12 cellular contexts compared by ENCODE assay signal in the genomic region with DNA sequence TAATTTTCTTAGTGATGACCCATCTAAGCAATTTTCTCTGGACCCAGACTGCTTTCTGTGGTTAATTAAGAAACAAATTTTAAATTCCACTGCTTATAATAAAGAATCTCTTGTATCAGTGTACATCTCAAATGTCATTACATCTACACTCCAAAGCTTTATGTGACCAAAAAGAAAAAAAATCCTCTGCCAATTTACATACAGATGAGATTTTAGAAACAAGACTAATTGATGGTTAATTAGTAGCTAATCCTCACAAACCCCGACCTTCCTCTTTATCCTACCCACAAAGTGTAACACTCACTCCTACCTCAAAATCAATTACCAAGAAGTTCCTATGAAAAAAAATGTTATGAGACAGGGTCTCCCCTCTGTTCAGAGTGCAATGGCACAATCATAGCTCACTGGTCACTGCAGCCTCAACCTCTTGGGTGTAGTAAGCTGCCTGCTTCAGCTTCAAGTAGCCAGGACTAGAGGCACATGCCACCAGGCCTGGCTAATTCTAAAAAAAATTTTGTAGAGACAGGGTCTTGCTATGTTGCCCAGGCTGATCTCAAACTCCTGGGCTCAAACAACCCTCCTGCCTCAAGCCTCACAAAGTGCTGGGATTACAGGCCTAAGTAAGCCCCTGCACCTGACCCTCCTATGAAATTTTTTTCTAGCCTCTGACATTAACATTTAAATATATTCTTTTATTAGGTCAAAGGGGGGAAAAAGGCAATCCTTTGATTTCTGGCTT. TPM values are rescaled to one million over a fixed set of nuclear protein-coding genes. Genes with fewer than 3 reads are reported as not detected.
A peak's percentile ranks its signal among the peaks of the same experiment; 100 is the strongest.
DNase-seq lines count a peak whose midpoint lies in the region; ATAC-seq and TF ChIP-seq lines count a peak whose summit lies in the region.
"Had no signal": no experiment of that assay in that cellular context is flagged by ENCODE, and none has a peak within 500 bp of the region (broad histone marks: within the 10 kb centered on the region; RNA-seq: fewer than 3 reads in every experiment).

No MANE protein-coding gene starts in this region.

- no peak overlapping the region for H3K4me3 Mint-ChIP-seq in progenitor cell of endocrine pancreas (ENCODE audit: low read depth)

- H2AFZ ChIP-seq in SK-N-SH (ENCODE audit: low read depth), result no peak overlapping the region

- H3K27me3 ChIP-seq in SK-N-SH (ENCODE audit: insufficient read depth) (no peaks in the 10 kb centered on the region), left ventricle myocardium inferior (ENCODE audit: low read depth) (no peaks in the 10 kb centered on the region), sigmoid colon (no peaks in the 10 kb centered on the region)
- no peaks in the 10 kb centered on the region for H3K27me3 ChIP-seq in effector memory CD4-positive, alpha-beta T cell (replicated peaks; ENCODE audit: control insufficient read depth, insufficient read depth, low read length, poor library complexity, severe bottlenecking)
- H3K27me3 ChIP-seq: colonic mucosa had no signal

- H3K27me3 Mint-ChIP-seq in progenitor cell of endocrine pancreas, result no peaks in the 10 kb centered on the region

- POLR2A ChIA-PET in SK-N-SH (lab: Yijun Ruan, JAX), result no interaction called here

- no peak overlapping the region for H3K4me3 ChIP-seq in SK-N-SH (ENCODE audit: low read depth in 2 of 2, low read length in 1 of 2)
- no peak overlapping the region for H3K4me3 ChIP-seq in NB4 (ENCODE audit: low read depth, low read length)
- no peak overlapping the region for H3K4me3 ChIP-seq in left ventricle myocardium inferior
- no peak overlapping the region for H3K4me3 ChIP-seq in effector memory CD4-positive, alpha-beta T cell (ENCODE audit: insufficient read depth, low read depth, low read length, poor library complexity, severe bottlenecking)
- no peak overlapping the region for H3K4me3 ChIP-seq in sigmoid colon
- H3K4me3 ChIP-seq: colonic mucosa had no signal

- peak overlapping the region in 1 of 2 experiments; percentile 81; a peak in 2 of 4 replicates for H3K27ac ChIP-seq in SK-N-SH (ENCODE audit: low read depth in 2 of 2, low read length in 1 of 2)
- peak overlapping the region; percentile 70 for H3K27ac ChIP-seq in left ventricle myocardium inferior (replicated peaks)
- no peak overlapping the region for H3K27ac ChIP-seq in effector memory CD4-positive, alpha-beta T cell (ENCODE audit: insufficient read depth, low read length, poor library complexity, severe bottlenecking)
- H3K27ac ChIP-seq in sigmoid colon, result peak overlapping the region in 2 of 4 donors; percentile 34 to 62
- H3K27ac ChIP-seq: colonic mucosa had no signal

- peak overlapping the region; percentile 0 for H3K27ac Mint-ChIP-seq in progenitor cell of endocrine pancreas

- 43% methylated on average over 1 of the region's 1 CpG for WGBS in SK-N-SH (ENCODE audit: low lambda C conversion rate)
- 5 to 47% methylated on average over 1 of the region's 1 CpG for WGBS in sigmoid colon, 2 donors

- ATAC-seq in SK-N-SH treated with all-trans-retinoic acid at 6 μM for 48 hours, result peak; percentile 41

- peaks cover 26% of the 10 kb centered on the region for H3K36me3 Mint-ChIP-seq in progenitor cell of endocrine pancreas (ENCODE audit: insufficient read depth)

- H3F3A ChIP-seq in SK-N-SH (replicated peaks; ENCODE audit: insufficient read depth), result peaks cover 48% of the 10 kb centered on the region

- TF ChIP-seq POLR2A in NB4 (IDR thresholded peaks at IDR 0.05; ENCODE audit: extremely low read depth, insufficient read length), result no peak
- no peak for TF ChIP-seq POLR2A in sigmoid colon (IDR thresholded peaks at IDR 0.05)

- peaks cover 60 to 82% of the 10 kb centered on the region in 2 experiments for H3K36me3 ChIP-seq in SK-N-SH (replicated peaks in 1 of 2; ENCODE audit: control insufficient read depth in 1 of 2, insufficient read depth in 2 of 2, low read length in 1 of 2)
- H3K36me3 ChIP-seq in left ventricle myocardium inferior, result peaks cover 39% of the 10 kb centered on the region
- peaks cover 32% of the 10 kb centered on the region for H3K36me3 ChIP-seq in effector memory CD4-positive, alpha-beta T cell (ENCODE audit: control insufficient read depth, insufficient read depth, low read length)
- H3K36me3 ChIP-seq in sigmoid colon, result peaks cover 0 to 66% (median 14%) of the 10 kb centered on the region in 4 donors
- H3K36me3 ChIP-seq: colonic mucosa had no signal

- H3K4me2 ChIP-seq in SK-N-SH, result no peak overlapping the region

- H3K4me1 Mint-ChIP-seq in progenitor cell of endocrine pancreas (ENCODE audit: low read depth), result peaks cover 7% of the 10 kb centered on the region

- TF ChIP-seq EP300 in SK-N-SH (IDR thresholded peaks at IDR 0.05; ENCODE audit: borderline replicate concordance in 1 of 2, low read depth in 1 of 2, low read length in 1 of 2) (no peak), sigmoid colon (IDR thresholded peaks at IDR 0.05) (no peak)

- peaks cover 3 to 38% of the 10 kb centered on the region in 2 experiments; a peak in 3 of 4 replicates for H3K4me1 ChIP-seq in SK-N-SH (ENCODE audit: control insufficient read depth in 1 of 2, insufficient read depth in 2 of 2, low read depth in 1 of 2, low read length in 1 of 2)
- peaks cover 95% of the 10 kb centered on the region for H3K4me1 ChIP-seq in left ventricle myocardium inferior
- H3K4me1 ChIP-seq in effector memory CD4-positive, alpha-beta T cell (ENCODE audit: control insufficient read depth, insufficient read depth, low read length, poor library complexity, severe bottlenecking), result peaks cover 31% of the 10 kb centered on the region
- H3K4me1 ChIP-seq in sigmoid colon, result peaks cover 0 to 88% (median 46%) of the 10 kb centered on the region in 4 donors
- H3K4me1 ChIP-seq: colonic mucosa had no signal

- H3K9me2 ChIP-seq in SK-N-SH, result no peaks in the 10 kb centered on the region

- H4K20me1 ChIP-seq in SK-N-SH (ENCODE audit: insufficient read depth), result peaks cover 77% of the 10 kb centered on the region

- no peak for TF ChIP-seq RAD21 in SK-N-SH (IDR thresholded peaks at IDR 0.05; ENCODE audit: low read length)

- DNase-seq in SK-N-SH, result no peak
- DNase-seq in NB4 (ENCODE audit: low read depth), result peak; percentile 2
- DNase-seq in left ventricle myocardium inferior, result no peak
- no peak for DNase-seq in progenitor cell of endocrine pancreas (ENCODE audit: low spot score, unreplicated experiment)
- no peak for DNase-seq in effector memory CD4-positive, alpha-beta T cell
- no peak for DNase-seq in SW 1271 (lab: John Stamatoyannopoulos, UW)
- no peak for DNase-seq in sigmoid colon
- DNase-seq: 8988T; activated naive CD4-positive, alpha-beta T cell; NCI-H2029 treated with DMSO at 0.1 percent for 48 hours had no signal

- H3K9me3 ChIP-seq in SK-N-SH (no peaks in the 10 kb centered on the region), left ventricle myocardium inferior (replicated peaks) (no peaks in the 10 kb centered on the region), sigmoid colon (no peaks in the 10 kb centered on the region)
- no peaks in the 10 kb centered on the region for H3K9me3 ChIP-seq in effector memory CD4-positive, alpha-beta T cell (ENCODE audit: control insufficient read depth, low read length)
- H3K9me3 ChIP-seq: colonic mucosa had no signal

- peaks cover 100% of the 10 kb centered on the region for H3K79me2 ChIP-seq in SK-N-SH (ENCODE audit: insufficient read depth)

- TF ChIP-seq CTCF in SK-N-SH (IDR thresholded peaks at IDR 0.05) (no peak), NB4 (IDR thresholded peaks at IDR 0.05; ENCODE audit: low read depth, low read length) (no peak), left ventricle myocardium inferior (IDR thresholded peaks at IDR 0.05; ENCODE audit: borderline replicate concordance) (no peak), progenitor cell of endocrine pancreas (IDR thresholded peaks at IDR 0.05; ENCODE audit: unreplicated experiment) (no peak), sigmoid colon (IDR thresholded peaks at IDR 0.05) (no peak)

- H3K9ac ChIP-seq in SK-N-SH, result no peak overlapping the region

- intact Hi-C loops in left ventricle myocardium inferior (cut with micrococcal nuclease), result no loop called here
- intact Hi-C loops in sigmoid colon (cut with DNase I), result loop anchor here (5.0 kb wide), 1 partner anchor 34 kb away; no protein-coding TSS in a partner anchor

- H3K9me3 Mint-ChIP-seq in progenitor cell of endocrine pancreas (ENCODE audit: low read depth), result no peaks in the 10 kb centered on the region

- CTCF ChIA-PET in SK-N-SH (lab: Yijun Ruan, JAX), result no interaction called here

TF ChIP-seq in SK-N-SH, 30 proteins besides CTCF, POLR2A, EP300 and RAD21:
- TF ChIP-seq POLR2AphosphoS5 (IDR thresholded peaks at IDR 0.05; ENCODE audit: low read depth, low read length) (no peak), USF1 (IDR thresholded peaks at IDR 0.05; ENCODE audit: borderline replicate concordance, low read depth) (no peak), YY1 (IDR thresholded peaks at IDR 0.05; ENCODE audit: low read depth) (no peak), IRF3 (IDR thresholded peaks at IDR 0.05; ENCODE audit: low read depth, low read length) (no peak), GATA2 (CRISPR knock-in tag; IDR thresholded peaks at IDR 0.05) (no peak), SIN3A (IDR thresholded peaks at IDR 0.05; ENCODE audit: borderline replicate concordance, low read depth, low read length) (no peak)

RNA-seq across cellular contexts. Expression of gene KIF5B, which starts 14.8 kb away (rescaled TPM):
- polyA plus RNA-seq in SK-N-SH (2012; rRNA removed), result 15.7 and 18.2 TPM in 2 replicates
- 26.0 and 34.5 TPM in 2 replicates for polyA plus RNA-seq in SK-N-SH (2012; cell fraction: cytosol; rRNA removed)
- polyA plus RNA-seq in SK-N-SH (2012; cell fraction: nucleus; rRNA removed), result 8.1 and 17.2 TPM in 2 replicates
- total RNA-seq in left ventricle myocardium inferior, result 144 TPM
- 111 and 115 TPM in 2 replicates for total RNA-seq in progenitor cell of endocrine pancreas
- 100 to 1,000 TPM; 199 to 270 (median 240) TPM for total RNA-seq in sigmoid colon
- 10 to 100 TPM; 42.6 to 78.7 (median 68.0) TPM for polyA plus RNA-seq in sigmoid colon
